Comparison of ENCODE assay signal across 18 cellular contexts in genomic region chr11:130278151-130278550, GRCh38. TPM values are rescaled to one million over a fixed set of nuclear protein-coding genes. Genes with fewer than 3 reads are reported as not detected.
DNase-seq lines count a peak whose midpoint lies in the region; ATAC-seq, FAIRE-seq and TF ChIP-seq lines count a peak whose summit lies in the region.
"Had no signal": no experiment of that assay in that cellular context is flagged by ENCODE, and none has a peak within 500 bp of the region (broad histone marks: within the 10 kb centered on the region; RNA-seq: fewer than 3 reads in every experiment).

No MANE protein-coding gene starts in this region.

- DNase-seq in GM12891 (ENCODE audit: insufficient read length, low spot score) (no peak), body of pancreas (no peak), uterus (no peak), NOMO-1 treated with dmso at 0.1 percent for 144 hours (lab: John Stamatoyannopoulos, UW; ENCODE audit: unreplicated experiment) (no peak), Ammon's horn (ENCODE audit: low spot score) (no peak)
- DNase-seq in activated CD8-positive, alpha-beta T cell treated with anti-CD3 and anti-CD28 coated beads for 36 hours = no peak
- DNase-seq: activated CD4-positive, alpha-beta memory T cell treated with anti-CD3 and anti-CD28 coated beads for 36 hours; activated naive CD4-positive, alpha-beta T cell treated with Interleukin-2 at 50 U/mL for 16 hours; DMS53; glutamatergic neuron; kidney glomerular epithelial cell; NCI-H1092 treated with DMSO at 0.1 percent for 48 hours; NCI-H446; Peyer's patch had no signal

- peaks cover 22% of the 10 kb centered on the region for H3K4me1 Mint-ChIP-seq in activated CD8-positive, alpha-beta T cell treated with anti-CD3 and anti-CD28 coated beads for 36 hours (ENCODE audit: low read depth)

- no peak for TF ChIP-seq CTCF in activated CD8-positive, alpha-beta T cell treated with anti-CD3 and anti-CD28 coated beads for 36 hours (IDR thresholded peaks at IDR 0.05)
- no peak for TF ChIP-seq CTCF in body of pancreas (IDR thresholded peaks at IDR 0.05)
- TF ChIP-seq CTCF in uterus (IDR thresholded peaks at IDR 0.05) = no peak

- POLR2A ChIA-PET in activated CD8-positive, alpha-beta T cell treated with anti-CD3 and anti-CD28 coated beads for 36 hours (lab: Charles Lee) = no interaction called here

- CTCF ChIA-PET in activated CD8-positive, alpha-beta T cell treated with anti-CD3 and anti-CD28 coated beads for 36 hours (lab: Charles Lee) = no interaction called here

- H3K27me3 ChIP-seq in body of pancreas (no peaks in the 10 kb centered on the region), uterus (no peaks in the 10 kb centered on the region)
- H3K27me3 ChIP-seq: cardiac muscle cell, Peyer's patch had no signal

- H3K4me3 Mint-ChIP-seq in activated CD8-positive, alpha-beta T cell treated with anti-CD3 and anti-CD28 coated beads for 36 hours = peak overlapping the region; percentile 37
- H3K4me3 Mint-ChIP-seq: activated CD4-positive, alpha-beta memory T cell treated with anti-CD3 and anti-CD28 coated beads for 36 hours had no signal

- H3K9me3 ChIP-seq in body of pancreas = peaks cover 0 to 7% (median 0%) of the 10 kb centered on the region in 3 donors
- H3K9me3 ChIP-seq in uterus = no peaks in the 10 kb centered on the region

- TF ChIP-seq POLR2A in GM12891 (IDR thresholded peaks at IDR 0.05; ENCODE audit: low read depth, low read length) (no peak), body of pancreas (IDR thresholded peaks at IDR 0.05) (no peak), uterus (IDR thresholded peaks at IDR 0.05) (no peak)

- H3K36me3 ChIP-seq in body of pancreas (replicated peaks in 1 of 2; ENCODE audit: insufficient read depth in 1 of 2, low read depth in 2 of 2) (no peaks in the 10 kb centered on the region), uterus (no peaks in the 10 kb centered on the region)
- H3K36me3 ChIP-seq: cardiac muscle cell, Peyer's patch had no signal

- ATAC-seq in GM19351 (IDR thresholded peaks at IDR 0.05; ENCODE audit: unreplicated experiment) (peak; percentile 80), HG02981 (IDR thresholded peaks at IDR 0.05; ENCODE audit: unreplicated experiment) (peak; percentile 71), body of pancreas (no peak)
- ATAC-seq in activated CD8-positive, alpha-beta T cell treated with anti-CD3 and anti-CD28 coated beads for 36 hours = peak; percentile 66

- H3K27ac Mint-ChIP-seq in activated CD8-positive, alpha-beta T cell treated with anti-CD3 and anti-CD28 coated beads for 36 hours = peak overlapping the region; percentile 43

- peaks cover 30% of the 10 kb centered on the region for H3K36me3 Mint-ChIP-seq in activated CD8-positive, alpha-beta T cell treated with anti-CD3 and anti-CD28 coated beads for 36 hours (ENCODE audit: low read depth)

- intact Hi-C loops in activated CD8-positive, alpha-beta T cell treated with anti-CD3 and anti-CD28 coated beads for 36 hours (cut with micrococcal nuclease) = no loop called here
- intact Hi-C loops in body of pancreas (cut with DNase I) (no loop called here), uterus (cut with DNase I; ENCODE audit: low total_unique reads) (no loop called here)

- FAIRE-seq in GM12891 (lab: Jason Lieb, UNC) = peak; percentile 81

- H3K4me1 ChIP-seq in body of pancreas = no peaks in the 10 kb centered on the region
- H3K4me1 ChIP-seq in uterus = no peaks in the 10 kb centered on the region
- H3K4me1 ChIP-seq: Peyer's patch had no signal

- H3K27ac ChIP-seq in body of pancreas = no peak overlapping the region
- no peak overlapping the region for H3K27ac ChIP-seq in uterus
- H3K27ac ChIP-seq: cardiac muscle cell, epithelial cell of prostate, Peyer's patch had no signal

- WGBS in body of pancreas, 2 donors = 90 to 92% methylated on average over 3 of the region's 3 CpGs

- H3K4me3 ChIP-seq in body of pancreas (no peak overlapping the region), uterus (no peak overlapping the region)
- H3K4me3 ChIP-seq: cardiac muscle cell, Peyer's patch had no signal

- H3K27me3 Mint-ChIP-seq in activated CD8-positive, alpha-beta T cell treated with anti-CD3 and anti-CD28 coated beads for 36 hours = no peaks in the 10 kb centered on the region
- H3K27me3 Mint-ChIP-seq: activated CD4-positive, alpha-beta memory T cell treated with anti-CD3 and anti-CD28 coated beads for 36 hours had no signal

- peaks cover 15% of the 10 kb centered on the region for H3K9me3 Mint-ChIP-seq in activated CD8-positive, alpha-beta T cell treated with anti-CD3 and anti-CD28 coated beads for 36 hours

TF ChIP-seq in GM12891, 5 proteins besides CTCF, POLR2A, EP300 and RAD21:
- TF ChIP-seq POLR2AphosphoS5 (IDR thresholded peaks at IDR 0.05; ENCODE audit: low read depth, low read length) (no peak), PAX5 (IDR thresholded peaks at IDR 0.05; ENCODE audit: insufficient read depth, low read length, severe bottlenecking) (no peak), SPI1 (IDR thresholded peaks at IDR 0.05; ENCODE audit: low read depth, low read length) (no peak), TAF1 (IDR thresholded peaks at IDR 0.05; ENCODE audit: low read depth, low read length) (no peak), POU2F2 (IDR thresholded peaks at IDR 0.05; ENCODE audit: low read depth, low read length) (no peak)

RNA-seq across cellular contexts. Expression of gene ZBTB44, which starts 36.6 kb away (rescaled TPM):
- polyA plus RNA-seq in GM12891 (2012; ENCODE audit: low read depth, missing spikeins) = 4.8 TPM
- total RNA-seq in activated CD8-positive, alpha-beta T cell treated with anti-CD3 and anti-CD28 coated beads for 36 hours = 10 to 100 TPM; 43.0 to 43.7 TPM
- total RNA-seq in body of pancreas (10 to 100 TPM; 25.4 to 32.9 TPM), uterus (100 to 1,000 TPM in 1 of 4 donors, 10 to 100 TPM in 3; 57.4 to 126 (median 95.5) TPM)
